ENCODE assay signal across 12 cellular contexts in the genomic region with DNA sequence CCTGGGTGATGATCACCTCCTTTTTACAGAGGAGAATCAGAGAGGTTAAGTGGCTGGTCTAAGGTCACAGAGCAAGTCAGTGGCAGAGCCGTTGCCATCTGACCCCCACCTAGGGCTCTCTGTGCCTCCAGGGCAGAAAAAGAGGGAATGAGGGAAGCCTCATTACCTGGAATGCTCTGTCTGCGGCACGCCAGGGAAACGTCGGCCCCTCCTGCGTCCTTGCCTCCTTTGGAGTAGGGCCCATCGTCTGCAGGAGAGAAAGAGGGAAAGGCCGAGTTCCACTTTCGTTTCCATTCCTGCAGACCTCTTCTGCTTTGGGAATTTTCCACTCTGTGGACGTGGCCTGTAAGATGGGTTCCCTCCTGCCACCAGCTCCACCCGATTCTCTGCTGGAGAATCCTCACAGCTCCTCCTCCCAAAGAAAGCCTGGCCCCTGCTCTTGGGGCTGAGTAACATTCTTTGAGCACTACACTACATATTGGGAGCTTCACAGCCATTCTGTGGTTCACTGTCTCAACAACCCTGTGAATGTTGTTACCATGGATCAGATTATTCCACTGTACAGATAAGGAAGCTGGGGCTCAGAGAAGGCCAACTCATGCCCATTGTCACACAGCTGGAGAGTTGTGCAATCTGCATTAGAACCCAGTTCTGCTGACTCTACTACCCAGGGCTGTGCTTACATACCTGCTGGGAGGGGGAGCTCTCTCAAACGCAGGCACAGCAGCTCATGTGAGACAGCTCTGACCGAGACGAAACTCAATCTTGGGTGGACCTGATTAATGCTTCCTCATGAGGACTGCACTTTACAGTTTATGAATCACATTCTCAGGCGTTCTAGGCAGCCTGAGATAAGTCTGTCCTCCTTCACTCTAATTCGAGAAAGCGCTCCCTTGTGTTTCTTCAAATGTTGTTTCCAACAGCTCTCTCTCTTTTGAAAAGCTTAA. TPM values are rescaled to one million over a fixed set of nuclear protein-coding genes. Genes with fewer than 3 reads are reported as not detected.
DNase-seq lines count a peak whose midpoint lies in the region; ATAC-seq and TF ChIP-seq lines count a peak whose summit lies in the region.
"Had no signal": no experiment of that assay in that cellular context is flagged by ENCODE, and none has a peak within 500 bp of the region (broad histone marks: within the 10 kb centered on the region; RNA-seq: fewer than 3 reads in every experiment).

No MANE protein-coding gene starts in this region.

- TF ChIP-seq EP300 in esophagus muscularis mucosa (IDR thresholded peaks at IDR 0.05) = no peak

- peaks cover 2% of the 10 kb centered on the region; the same call in 1 of the 2 replicates for H3K4me1 ChIP-seq in IMR-90 (ENCODE audit: control insufficient read depth, insufficient read depth, low read length)
- H3K4me1 ChIP-seq in esophagus muscularis mucosa = peaks cover 32 to 46% (median 39%) of the 10 kb centered on the region in 4 donors
- no peaks in the 10 kb centered on the region for H3K4me1 ChIP-seq in neural progenitor cell

- TF ChIP-seq POLR2A in IMR-90 (IDR thresholded peaks at IDR 0.05; ENCODE audit: low read depth, low read length) = no peak
- no peak for TF ChIP-seq POLR2A in esophagus muscularis mucosa (IDR thresholded peaks at IDR 0.05; ENCODE audit: low read depth)

- H3K36me3 Mint-ChIP-seq in neural progenitor cell = no peaks in the 10 kb centered on the region
- H3K36me3 Mint-ChIP-seq: naive B cell had no signal

- H3K79me2 ChIP-seq in neural progenitor cell (ENCODE audit: low read depth) = no peaks in the 10 kb centered on the region

- no peaks in the 10 kb centered on the region for H3K9me1 ChIP-seq in IMR-90 (ENCODE audit: insufficient read depth, low read length)

- H4K5ac ChIP-seq in IMR-90 (ENCODE audit: low read depth, low read length) = no peak overlapping the region

- H3K9me3 ChIP-seq in IMR-90 (ENCODE audit: control insufficient read depth, insufficient read depth, low read length) = no peaks in the 10 kb centered on the region
- no peaks in the 10 kb centered on the region for H3K9me3 ChIP-seq in esophagus muscularis mucosa
- H3K9me3 ChIP-seq in neural progenitor cell (ENCODE audit: low read depth) = no peaks in the 10 kb centered on the region

- CTCF ChIA-PET in AG04449 (lab: Yijun Ruan, JAX) (interaction anchor here (1.0 to 13.0 kb wide), 4 partner anchors 13 to 322 kb away, joined by 3 to 167 read pairs (median 12); no protein-coding TSS in a partner anchor), IMR-90 (lab: Yijun Ruan, JAX) (interaction anchor here (0.6 kb wide), 1 partner anchor 34 kb away, joined by 3 read pairs; no protein-coding TSS in a partner anchor), RWPE1 (lab: Yijun Ruan, JAX) (interaction anchor here (0.6 kb wide), 2 partner anchors 24 to 204 kb away, joined by 3 read pairs; no protein-coding TSS in a partner anchor)

- H2AFZ ChIP-seq in IMR-90 (replicated peaks; ENCODE audit: low read length, poor library complexity) = peak overlapping the region; percentile 73
- peak overlapping the region; percentile 54 for H2AFZ ChIP-seq in neural progenitor cell (replicated peaks)

- H4K20me1 ChIP-seq in IMR-90 (ENCODE audit: insufficient read depth, low read length) (no peaks in the 10 kb centered on the region), neural progenitor cell (ENCODE audit: low read depth) (no peaks in the 10 kb centered on the region)

- H2BK20ac ChIP-seq in IMR-90 (ENCODE audit: low read depth, low read length) = no peak overlapping the region

- H3K4me3 Mint-ChIP-seq in neural progenitor cell = no peak overlapping the region
- H3K4me3 Mint-ChIP-seq: naive B cell had no signal

- H3K27ac ChIP-seq in IMR-90 (ENCODE audit: insufficient read depth, low read length) (no peak overlapping the region), esophagus muscularis mucosa (replicated peaks in 1 of 4) (peak overlapping the region; percentile 50 to 64 (median 60)), neural progenitor cell (no peak overlapping the region), RWPE1 (no peak overlapping the region)

- H3K14ac ChIP-seq in IMR-90 (replicated peaks; ENCODE audit: low read depth, low read length) = no peak overlapping the region

- no TSS peak for BruUV-seq in IMR-90 (replicated peaks; lab: Mats Ljungman, UMichigan)

- DNase-seq in AG04449 (ENCODE audit: low read depth, low spot score) (peak; percentile 10), IMR-90 (peak; percentile 53), esophagus muscularis mucosa (ENCODE audit: extremely low spot score) (no peak), neural progenitor cell (ENCODE audit: low spot score) (no peak), UCSD-AML1 (lab: John Stamatoyannopoulos, UW; ENCODE audit: unreplicated experiment) (no peak), NCI-H1694 (lab: John Stamatoyannopoulos, UW) (no peak), RWPE1 (ENCODE audit: low spot score) (no peak), NCI-H1417 (lab: John Stamatoyannopoulos, UW) (no peak)
- DNase-seq: activated naive CD4-positive, alpha-beta T cell treated with anti-CD3 and anti-CD28 coated beads, Interleukin-2, amount 50 U/mL, for 16 hours; naive B cell; NCI-H526; T-helper 9 cell had no signal

- H3K27ac Mint-ChIP-seq in neural progenitor cell = no peak overlapping the region

- H3K4me1 Mint-ChIP-seq in neural progenitor cell = peaks cover 6% of the 10 kb centered on the region
- H3K4me1 Mint-ChIP-seq: naive B cell had no signal

- H3K23ac ChIP-seq in IMR-90 (ENCODE audit: low read depth, low read length) = no peak overlapping the region

- no peak overlapping the region for H2BK15ac ChIP-seq in IMR-90 (ENCODE audit: low read depth, low read length)

- no peak for TF ChIP-seq CTCF in AG04449 (IDR thresholded peaks at IDR 0.05; ENCODE audit: insufficient read depth, low read length, missing control alignments)
- TF ChIP-seq CTCF in IMR-90 (conservative IDR thresholded peaks at IDR 0.05; ENCODE audit: low read depth, low read length) = no peak
- TF ChIP-seq CTCF in esophagus muscularis mucosa (IDR thresholded peaks at IDR 0.05) = no peak
- no peak for TF ChIP-seq CTCF in neural progenitor cell (IDR thresholded peaks at IDR 0.05)
- TF ChIP-seq CTCF in RWPE1 (conservative IDR thresholded peaks at IDR 0.05; ENCODE audit: low read depth) = no peak

- H4K91ac ChIP-seq in IMR-90 (ENCODE audit: insufficient read depth, low read depth, low read length) = no peak overlapping the region

- dilution Hi-C loops in IMR-90 (cut with HindIII; ENCODE audit: low sequenced_read_pairs, unreplicated experiment) = no loop called here

- no peaks in the 10 kb centered on the region for H3K36me3 ChIP-seq in IMR-90 (ENCODE audit: control insufficient read depth, insufficient read depth, low read length)
- H3K36me3 ChIP-seq in esophagus muscularis mucosa = no peaks in the 10 kb centered on the region
- H3K36me3 ChIP-seq in neural progenitor cell = peaks cover 2% of the 10 kb centered on the region

- in situ Hi-C loops in IMR-90 (cut with MboI; ENCODE audit: low sequenced_read_pairs) = no loop called here

- H3K4me2 ChIP-seq in IMR-90 (ENCODE audit: low read depth, low read length) = no peak overlapping the region; the same call in 1 of the 2 replicates
- no peak overlapping the region for H3K4me2 ChIP-seq in neural progenitor cell

- H4K8ac ChIP-seq in IMR-90 (ENCODE audit: low read depth in 2 of 2, low read length in 2 of 2) = no peak overlapping the region

- H2AK5ac ChIP-seq in IMR-90 (ENCODE audit: low read depth, low read length) = no peak overlapping the region

- ATAC-seq in IMR-90 (ENCODE audit: low read depth) = peak; percentile 83

- no peaks in the 10 kb centered on the region for H3K79me1 ChIP-seq in IMR-90 (ENCODE audit: low read depth in 1 of 2, low read length in 2 of 2)

- peaks cover 10% of the 10 kb centered on the region for H3K27me3 Mint-ChIP-seq in neural progenitor cell (ENCODE audit: insufficient read depth, low read depth)

- H3K56ac ChIP-seq in IMR-90 (ENCODE audit: extremely low read depth, insufficient read depth, low read length) = no peak overlapping the region

- 40% methylated on average over 4 of the region's 17 CpGs; no CpG with 5 or more reads in 1 of the 2 experiments for WGBS in IMR-90 (ENCODE audit: extremely low coverage in 2 of 2, insufficient read length in 1 of 2), 2 experiments
- WGBS in esophagus muscularis mucosa = 43% methylated on average over 17 of the region's 17 CpGs

- peaks cover 4% of the 10 kb centered on the region for H3K9me3 Mint-ChIP-seq in neural progenitor cell

- intact Hi-C loops in IMR-90 (cut with micrococcal nuclease) (no loop called here), esophagus muscularis mucosa (cut with DNase I) (no loop called here)

- no peak overlapping the region for H3K18ac ChIP-seq in IMR-90 (ENCODE audit: low read depth, low read length)

- H2BK5ac ChIP-seq in IMR-90 (ENCODE audit: low read depth, low read length, poor library complexity, severe bottlenecking) = no peak overlapping the region

- H2AK9ac ChIP-seq in IMR-90 (replicated peaks; ENCODE audit: low read depth, low read length, poor library complexity) = peak overlapping the region; percentile 83

- H3K9ac ChIP-seq in IMR-90 (ENCODE audit: low read depth, low read length) = no peak overlapping the region
- no peak overlapping the region for H3K9ac ChIP-seq in neural progenitor cell

- H3K27me3 ChIP-seq in IMR-90 (ENCODE audit: control insufficient read depth, insufficient read depth, low read length) = peaks cover 13% of the 10 kb centered on the region
- H3K27me3 ChIP-seq in esophagus muscularis mucosa = peaks cover 0 to 2% (median 0%) of the 10 kb centered on the region in 4 donors
- no peaks in the 10 kb centered on the region for H3K27me3 ChIP-seq in neural progenitor cell

- H2BK120ac ChIP-seq in IMR-90 (ENCODE audit: low read depth, low read length) = no peak overlapping the region

- H3K4me3 ChIP-seq in AG04449 (ENCODE audit: low read depth, low read length) (no peak overlapping the region), IMR-90 (ENCODE audit: insufficient read depth, low read depth, low read length) (no peak overlapping the region), esophagus muscularis mucosa (peak overlapping the region in 3 of 4 donors; percentile 19 to 27 (median 27)), neural progenitor cell (no peak overlapping the region)

- POLR2A ChIA-PET in AG04449 (lab: Yijun Ruan, JAX) (interaction anchor here (0.6 to 0.8 kb wide), 2 partner anchors 244 to 539 kb away, joined by 3 read pairs; partner anchors contain the start of gene MRPS25), IMR-90 (lab: Charles Lee; ENCODE audit: unreplicated experiment) (no interaction called here), RWPE1 (lab: Yijun Ruan, JAX; ENCODE audit: low non-redundant PET) (no interaction called here)

- no peak for TF ChIP-seq RAD21 in IMR-90 (IDR thresholded peaks at IDR 0.05; ENCODE audit: low read length)

- no peaks in the 10 kb centered on the region for H3F3A ChIP-seq in neural progenitor cell (ENCODE audit: low read depth)

- H3K4ac ChIP-seq in IMR-90 (ENCODE audit: low read depth, low read length) = no peak overlapping the region

RNA-seq across cellular contexts. Expression of gene GRIP2, which starts 14.2 kb away (rescaled TPM):
- total RNA-seq in IMR-90 (2012; rRNA removed) (under 0.01 TPM in 1 of 2 replicates, not detected in the other), esophagus muscularis mucosa (under 1 TPM; 0.45 to 0.92 (median 0.66) TPM), neural progenitor cell (ENCODE audit: low replicate concordance) (0.25 TPM in 1 of 2 replicates, not detected in the other)
- polyA plus RNA-seq in IMR-90 (2012; rRNA removed) = 0.05 and 0.17 TPM in 2 replicates
- 0.02 TPM in 1 of 2 replicates, not detected in the other for polyA plus RNA-seq in IMR-90 (2012; cell fraction: cytosol; rRNA removed)
- 0.25 and 0.34 TPM in 2 replicates for polyA plus RNA-seq in IMR-90 (2012; cell fraction: nucleus; rRNA removed; ENCODE audit: low replicate concordance)

Comparison
In these comparisons a context has a peak if more than half of its experiments do, and no peak if none do; other contexts are left out.
1. DNase-seq: peak in AG04449 (single experiment) and IMR-90 (single experiment); none in esophagus muscularis mucosa (single experiment), neural progenitor cell (single experiment), UCSD-AML1 (single experiment), NCI-H1694 (single experiment), RWPE1 (single experiment) and NCI-H1417 (0 of 3).
2. H3K4me3 ChIP-seq: peak in esophagus muscularis mucosa (3 of 4); none in AG04449 (single experiment), IMR-90 (single experiment) and neural progenitor cell (single experiment).
3. H3K27ac ChIP-seq: peak in esophagus muscularis mucosa (4 of 4); none in IMR-90 (single experiment), neural progenitor cell (single experiment) and RWPE1 (single experiment).